ENCODE assay signal across 1 cellular context in the genomic region with DNA sequence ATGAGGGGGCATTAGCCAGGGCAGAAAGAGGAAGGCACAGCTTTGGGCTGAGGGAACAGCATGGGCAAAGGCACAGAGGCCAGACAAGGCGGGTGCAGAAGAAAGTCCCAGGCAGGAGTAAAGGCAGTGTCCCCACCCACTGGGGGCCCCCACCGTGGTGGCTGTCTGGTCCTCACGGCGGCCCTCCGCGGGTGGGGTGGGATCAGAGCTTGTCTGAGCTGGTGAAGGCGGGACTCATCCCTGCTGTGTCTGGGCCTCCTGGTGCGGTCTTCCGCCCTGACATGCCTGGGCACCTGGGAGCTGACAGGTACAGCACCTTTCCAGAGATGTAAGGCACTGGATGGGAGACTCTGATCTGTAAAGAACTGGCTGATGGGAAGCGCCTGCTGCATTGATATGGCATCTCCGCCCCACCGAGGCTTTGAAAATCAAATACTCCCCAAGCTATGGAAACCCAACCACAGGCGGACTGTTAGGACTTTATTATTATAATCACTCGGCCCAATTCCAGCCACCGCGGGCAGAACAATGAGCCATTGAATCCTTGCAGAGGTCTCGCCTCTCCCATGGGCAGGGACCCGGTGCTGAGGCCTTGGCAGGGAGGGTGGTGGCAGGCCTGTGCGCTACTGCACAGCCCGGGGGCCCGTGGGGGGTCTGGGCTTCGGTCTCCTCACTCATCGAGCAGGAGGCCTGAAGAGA.
TF ChIP-seq lines count a peak whose summit lies in the region.

No MANE protein-coding gene starts in this region.

TF ChIP-seq in HepG2, 621 proteins besides CTCF, POLR2A, EP300 and RAD21:
- TF ChIP-seq ERF (CRISPR knock-in tag; IDR thresholded peaks at IDR 0.05) (no peak), SNAPC2 (CRISPR knock-in tag; IDR thresholded peaks at IDR 0.05) (no peak), MXI1 (IDR thresholded peaks at IDR 0.05; ENCODE audit: borderline replicate concordance, low read depth, low read length) (no peak), RNF2 (conservative IDR thresholded peaks at IDR 0.05; ENCODE audit: low read depth) (no peak), ZNF607 (CRISPR knock-in tag; IDR thresholded peaks at IDR 0.05; ENCODE audit: borderline replicate concordance) (no peak), HES4 (CRISPR knock-in tag; IDR thresholded peaks at IDR 0.05; ENCODE audit: borderline replicate concordance) (no peak), HOXA7 (CRISPR knock-in tag; IDR thresholded peaks at IDR 0.05) (no peak), SALL1 (CRISPR knock-in tag; IDR thresholded peaks at IDR 0.05) (no peak)
- TF ChIP-seq, protein P1, sequence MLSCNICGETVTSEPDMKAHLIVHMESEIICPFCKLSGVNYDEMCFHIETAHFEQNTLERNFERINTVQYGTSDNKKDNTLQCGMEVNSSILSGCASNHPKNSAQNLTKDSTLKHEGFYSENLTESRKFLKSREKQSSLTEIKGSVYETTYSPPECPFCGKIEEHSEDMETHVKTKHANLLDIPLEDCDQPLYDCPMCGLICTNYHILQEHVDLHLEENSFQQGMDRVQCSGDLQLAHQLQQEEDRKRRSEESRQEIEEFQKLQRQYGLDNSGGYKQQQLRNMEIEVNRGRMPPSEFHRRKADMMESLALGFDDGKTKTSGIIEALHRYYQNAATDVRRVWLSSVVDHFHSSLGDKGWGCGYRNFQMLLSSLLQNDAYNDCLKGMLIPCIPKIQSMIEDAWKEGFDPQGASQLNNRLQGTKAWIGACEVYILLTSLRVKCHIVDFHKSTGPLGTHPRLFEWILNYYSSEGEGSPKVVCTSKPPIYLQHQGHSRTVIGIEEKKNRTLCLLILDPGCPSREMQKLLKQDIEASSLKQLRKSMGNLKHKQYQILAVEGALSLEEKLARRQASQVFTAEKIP (CRISPR knock-in tag; IDR thresholded peaks at IDR 0.05; ENCODE audit: borderline replicate concordance), result no peak
- TF ChIP-seq, protein P2, sequence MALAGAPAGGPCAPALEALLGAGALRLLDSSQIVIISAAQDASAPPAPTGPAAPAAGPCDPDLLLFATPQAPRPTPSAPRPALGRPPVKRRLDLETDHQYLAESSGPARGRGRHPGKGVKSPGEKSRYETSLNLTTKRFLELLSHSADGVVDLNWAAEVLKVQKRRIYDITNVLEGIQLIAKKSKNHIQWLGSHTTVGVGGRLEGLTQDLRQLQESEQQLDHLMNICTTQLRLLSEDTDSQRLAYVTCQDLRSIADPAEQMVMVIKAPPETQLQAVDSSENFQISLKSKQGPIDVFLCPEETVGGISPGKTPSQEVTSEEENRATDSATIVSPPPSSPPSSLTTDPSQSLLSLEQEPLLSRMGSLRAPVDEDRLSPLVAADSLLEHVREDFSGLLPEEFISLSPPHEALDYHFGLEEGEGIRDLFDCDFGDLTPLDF (CRISPR knock-in tag; IDR thresholded peaks at IDR 0.05), result no peak
- TF ChIP-seq, protein P3, sequence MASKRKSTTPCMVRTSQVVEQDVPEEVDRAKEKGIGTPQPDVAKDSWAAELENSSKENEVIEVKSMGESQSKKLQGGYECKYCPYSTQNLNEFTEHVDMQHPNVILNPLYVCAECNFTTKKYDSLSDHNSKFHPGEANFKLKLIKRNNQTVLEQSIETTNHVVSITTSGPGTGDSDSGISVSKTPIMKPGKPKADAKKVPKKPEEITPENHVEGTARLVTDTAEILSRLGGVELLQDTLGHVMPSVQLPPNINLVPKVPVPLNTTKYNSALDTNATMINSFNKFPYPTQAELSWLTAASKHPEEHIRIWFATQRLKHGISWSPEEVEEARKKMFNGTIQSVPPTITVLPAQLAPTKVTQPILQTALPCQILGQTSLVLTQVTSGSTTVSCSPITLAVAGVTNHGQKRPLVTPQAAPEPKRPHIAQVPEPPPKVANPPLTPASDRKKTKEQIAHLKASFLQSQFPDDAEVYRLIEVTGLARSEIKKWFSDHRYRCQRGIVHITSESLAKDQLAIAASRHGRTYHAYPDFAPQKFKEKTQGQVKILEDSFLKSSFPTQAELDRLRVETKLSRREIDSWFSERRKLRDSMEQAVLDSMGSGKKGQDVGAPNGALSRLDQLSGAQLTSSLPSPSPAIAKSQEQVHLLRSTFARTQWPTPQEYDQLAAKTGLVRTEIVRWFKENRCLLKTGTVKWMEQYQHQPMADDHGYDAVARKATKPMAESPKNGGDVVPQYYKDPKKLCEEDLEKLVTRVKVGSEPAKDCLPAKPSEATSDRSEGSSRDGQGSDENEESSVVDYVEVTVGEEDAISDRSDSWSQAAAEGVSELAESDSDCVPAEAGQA (IDR thresholded peaks at IDR 0.05; ENCODE audit: low read depth), result no peak
- TF ChIP-seq, protein P3 (CRISPR knock-in tag; IDR thresholded peaks at IDR 0.05; ENCODE audit: borderline replicate concordance), result no peak
- TF ChIP-seq, protein P4, sequence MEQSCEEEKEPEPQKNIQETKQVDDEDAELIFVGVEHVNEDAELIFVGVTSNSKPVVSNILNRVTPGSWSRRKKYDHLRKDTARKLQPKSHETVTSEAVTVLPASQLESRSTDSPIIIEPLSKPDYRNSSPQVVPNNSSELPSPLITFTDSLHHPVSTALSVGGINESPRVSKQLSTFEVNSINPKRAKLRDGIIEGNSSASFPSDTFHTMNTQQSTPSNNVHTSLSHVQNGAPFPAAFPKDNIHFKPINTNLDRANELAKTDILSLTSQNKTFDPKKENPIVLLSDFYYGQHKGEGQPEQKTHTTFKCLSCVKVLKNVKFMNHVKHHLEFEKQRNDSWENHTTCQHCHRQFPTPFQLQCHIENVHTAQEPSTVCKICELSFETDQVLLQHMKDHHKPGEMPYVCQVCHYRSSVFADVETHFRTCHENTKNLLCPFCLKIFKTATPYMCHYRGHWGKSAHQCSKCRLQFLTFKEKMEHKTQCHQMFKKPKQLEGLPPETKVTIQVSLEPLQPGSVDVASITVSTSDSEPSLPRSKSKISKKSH (CRISPR knock-in tag; IDR thresholded peaks at IDR 0.05; ENCODE audit: borderline replicate concordance), result no peak
- TF ChIP-seq, protein P5, sequence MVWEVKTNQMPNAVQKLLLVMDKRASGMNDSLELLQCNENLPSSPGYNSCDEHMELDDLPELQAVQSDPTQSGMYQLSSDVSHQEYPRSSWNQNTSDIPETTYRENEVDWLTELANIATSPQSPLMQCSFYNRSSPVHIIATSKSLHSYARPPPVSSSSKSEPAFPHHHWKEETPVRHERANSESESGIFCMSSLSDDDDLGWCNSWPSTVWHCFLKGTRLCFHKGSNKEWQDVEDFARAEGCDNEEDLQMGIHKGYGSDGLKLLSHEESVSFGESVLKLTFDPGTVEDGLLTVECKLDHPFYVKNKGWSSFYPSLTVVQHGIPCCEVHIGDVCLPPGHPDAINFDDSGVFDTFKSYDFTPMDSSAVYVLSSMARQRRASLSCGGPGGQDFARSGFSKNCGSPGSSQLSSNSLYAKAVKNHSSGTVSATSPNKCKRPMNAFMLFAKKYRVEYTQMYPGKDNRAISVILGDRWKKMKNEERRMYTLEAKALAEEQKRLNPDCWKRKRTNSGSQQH (CRISPR knock-in tag; IDR thresholded peaks at IDR 0.05; ENCODE audit: low read depth), result no peak
